In genomic region chr13:75415720-75416119, GRCh38 we compare ENCODE assay signal across 9 cellular contexts.
DNase-seq lines count a peak whose midpoint lies in the region; ATAC-seq, FAIRE-seq and TF ChIP-seq lines count a peak whose summit lies in the region.
"Had no signal": no experiment of that assay in that cellular context is flagged by ENCODE, and none has a peak within 500 bp of the region (broad histone marks: within the 10 kb centered on the region; RNA-seq: fewer than 3 reads in every experiment).

No MANE protein-coding gene starts in this region.

- intact Hi-C loops in Right ventricle myocardium inferior (cut with DNase I) (loop anchor here (2.0 to 5.0 kb wide), 2 partner anchors 15 to 67 kb away; partner anchors contain the start of gene TBC1D4), cardiac septum (cut with DNase I) (loop anchor here (5.0 kb wide), 1 partner anchor 62 kb away; no protein-coding TSS in a partner anchor)

- H3K4me1 ChIP-seq in BE2C: peaks cover 29% of the 10 kb centered on the region

- H3K36me3 ChIP-seq in BE2C: no peaks in the 10 kb centered on the region

- no peaks in the 10 kb centered on the region for H3K27me3 ChIP-seq in BE2C

- FAIRE-seq in islet of Langerhans (lab: Jason Lieb, UNC): peak; percentile 61
- FAIRE-seq: keratinocyte had no signal

- H3K9me3 ChIP-seq in BE2C: no peaks in the 10 kb centered on the region

- no peak for TF ChIP-seq CTCF in BE2C (IDR thresholded peaks at IDR 0.05; ENCODE audit: low read depth, low read length)

- no peak overlapping the region for H3K4me3 ChIP-seq in BE2C (ENCODE audit: low read depth, low read length)

- peak; percentile 35 for ATAC-seq in Right ventricle myocardium inferior

- DNase-seq in Right ventricle myocardium inferior (ENCODE audit: missing footprints): no peak
- DNase-seq in cardiac septum (ENCODE audit: low spot score): no peak
- peak; percentile 57 for DNase-seq in astrocyte of the hippocampus (ENCODE audit: low read depth, low spot score)
- DNase-seq in iPS-NIHi7 (ENCODE audit: extremely low spot score): no peak
- no peak for DNase-seq in BE2C
- DNase-seq in stimulated activated CD4-positive, alpha-beta T cell treated with anti-CD3 and anti-CD28 coated beads, Interleukin-4, amount 100 ng/mL, for 24 hours: no peak
- no peak for DNase-seq in NCI-H524 treated with DMSO at 0.1 percent for 48 hours (lab: John Stamatoyannopoulos, UW)
